Comparison of ENCODE assay signal across 8 cellular contexts in the genomic region with DNA sequence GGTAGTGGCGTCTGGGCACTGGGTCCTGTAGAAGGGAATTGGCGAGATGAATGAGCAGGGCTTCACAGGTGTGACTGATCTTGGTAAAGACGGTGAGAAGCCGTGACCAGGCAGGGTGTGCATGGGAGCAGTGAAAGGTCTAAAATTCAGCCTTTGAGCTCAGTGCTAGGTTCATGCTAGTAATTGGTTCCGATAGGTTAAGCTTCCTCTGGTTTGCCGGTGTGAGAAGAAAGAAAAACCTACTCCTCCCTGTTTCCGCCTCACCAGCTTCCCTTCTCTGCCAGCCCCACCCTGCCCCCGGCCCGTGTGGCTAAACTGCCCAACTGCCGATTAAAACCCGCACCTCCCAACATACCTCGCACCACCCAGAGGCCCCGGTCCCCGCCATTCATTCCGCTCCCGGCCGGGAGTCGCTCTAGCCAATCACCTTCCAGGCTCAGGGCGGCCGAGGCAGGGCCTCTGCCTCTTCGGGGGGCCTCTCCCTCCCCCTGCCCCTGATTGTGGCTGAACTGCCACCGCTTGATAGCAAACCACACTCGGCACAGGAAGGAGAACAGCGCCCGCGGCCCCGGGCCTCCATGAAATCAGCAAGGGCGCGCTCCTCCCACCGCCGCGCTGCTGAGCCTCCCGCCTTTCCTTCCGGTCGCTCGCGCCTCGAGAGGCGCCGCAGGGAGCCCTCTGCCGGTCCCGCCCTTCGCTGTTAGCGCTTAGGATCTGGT. TPM values are rescaled to one million over a fixed set of nuclear protein-coding genes. Genes with fewer than 3 reads are reported as not detected.
DNase-seq lines count a peak whose midpoint lies in the region; ATAC-seq and TF ChIP-seq lines count a peak whose summit lies in the region.

No MANE protein-coding gene starts in this region.

- ATAC-seq in GM18502 (IDR thresholded peaks at IDR 0.05; ENCODE audit: poor library complexity, unreplicated experiment), result peak; percentile 72
- peak; percentile 76 for ATAC-seq in HG02970 (IDR thresholded peaks at IDR 0.05; ENCODE audit: low FRiP score, unreplicated experiment)

- TF ChIP-seq CTCF in ascending aorta (IDR thresholded peaks at IDR 0.05), result peak in 2 of 3 experiments; percentile 38 to 47

- H3K27ac Mint-ChIP-seq in T-helper 2 cell treated with Interferon-gamma antibody and Interleukin-4, amounts not matched to agents 5 μg/mL and 100 μg/mL, for 36 hours, result peak overlapping the region; percentile 98

- H3K4me3 Mint-ChIP-seq in T-helper 2 cell treated with Interferon-gamma antibody and Interleukin-4, amounts not matched to agents 5 μg/mL and 100 μg/mL, for 36 hours, result peak overlapping the region; percentile 80

- peaks cover 2% of the 10 kb centered on the region for H3K36me3 Mint-ChIP-seq in T-helper 2 cell treated with Interferon-gamma antibody and Interleukin-4, amounts not matched to agents 5 μg/mL and 100 μg/mL, for 36 hours (ENCODE audit: low read depth)

- H3K9me3 Mint-ChIP-seq in T-helper 2 cell treated with Interferon-gamma antibody and Interleukin-4, amounts not matched to agents 5 μg/mL and 100 μg/mL, for 36 hours, result no peaks in the 10 kb centered on the region

- H3K36me3 ChIP-seq in ascending aorta, result no peaks in the 10 kb centered on the region

- intact Hi-C loops in ascending aorta (cut with DNase I), result loop anchor here (1.0 kb wide), 1 partner anchor 30 kb away; no protein-coding TSS in a partner anchor

- peaks cover 52% of the 10 kb centered on the region for H3K4me1 Mint-ChIP-seq in T-helper 2 cell treated with Interferon-gamma antibody and Interleukin-4, amounts not matched to agents 5 μg/mL and 100 μg/mL, for 36 hours (ENCODE audit: low read depth)

- H3K4me1 ChIP-seq in ascending aorta, result peaks cover 0 to 8% of the 10 kb centered on the region in 2 donors

- H3K27me3 ChIP-seq in ascending aorta, result no peaks in the 10 kb centered on the region

- DNase-seq in NCI-H1930 (lab: John Stamatoyannopoulos, UW) (peak; percentile 82 to 86), ascending aorta (ENCODE audit: low spot score in 2 of 2) (peak; percentile 36 to 88), hippocampal formation (lab: John Stamatoyannopoulos, UW) (peak; percentile 70 to 71), retina (peak; percentile 93), GM19240 (ENCODE audit: insufficient read length, low spot score) (no peak)
- peak; percentile 94 for DNase-seq in T-helper 2 cell treated with Interferon-gamma antibody and Interleukin-4, amounts not matched to agents 5 μg/mL and 100 μg/mL, for 36 hours (ENCODE audit: low spot score)

- H3K27me3 Mint-ChIP-seq in T-helper 2 cell treated with Interferon-gamma antibody and Interleukin-4, amounts not matched to agents 5 μg/mL and 100 μg/mL, for 36 hours (ENCODE audit: low read depth), result no peaks in the 10 kb centered on the region

- H3K27ac ChIP-seq in ascending aorta, result peak overlapping the region; percentile 71 to 79

- H3K4me3 ChIP-seq in ascending aorta, result peak overlapping the region; percentile 61 to 79

- no peaks in the 10 kb centered on the region for H3K9me3 ChIP-seq in ascending aorta

RNA-seq across cellular contexts. Expression of gene NRROS, which starts 7.3 kb away (rescaled TPM):
- 22.6 TPM for total RNA-seq in ascending aorta
